ENCODE assay signal across 1 cellular context in the genomic region with DNA sequence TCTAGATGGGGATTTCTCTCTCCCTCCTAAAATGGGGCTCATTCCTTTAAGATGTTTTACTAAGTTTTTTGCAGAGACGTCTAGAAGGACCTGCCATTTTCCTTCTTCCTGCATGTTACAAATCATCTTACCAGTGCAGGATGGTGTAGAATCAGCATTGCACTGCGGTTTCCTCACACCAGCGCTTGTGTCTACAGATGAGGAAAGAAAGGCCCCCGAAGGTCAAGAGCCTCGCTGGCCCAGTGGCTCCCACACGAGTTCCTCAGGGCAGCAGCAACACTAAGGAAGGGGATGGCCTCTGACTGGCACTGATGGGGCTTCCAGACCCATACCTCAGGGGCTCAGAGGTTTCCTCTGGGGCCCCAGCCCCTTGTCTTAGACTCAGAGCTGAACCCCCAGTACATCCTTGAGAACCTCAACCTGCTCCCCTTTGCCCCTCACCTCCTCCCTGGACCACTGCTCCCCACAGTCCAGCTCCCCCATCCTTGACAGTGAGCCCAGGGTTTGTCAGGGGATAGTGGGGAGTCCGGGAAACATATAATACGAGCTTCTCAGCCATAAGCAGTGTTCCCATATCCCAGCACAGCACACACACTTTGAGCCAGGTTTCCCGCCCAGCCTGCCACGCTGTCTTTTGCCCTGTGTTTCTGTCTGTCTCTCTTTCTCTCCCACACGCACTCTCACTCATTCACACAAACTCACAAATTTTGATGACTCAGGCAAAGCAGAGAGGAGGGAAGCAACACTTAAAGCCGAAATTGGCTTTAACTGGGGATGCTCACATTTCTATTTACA.
TF ChIP-seq lines count a peak whose summit lies in the region.

No MANE protein-coding gene starts in this region.

TF ChIP-seq in K562, 482 proteins besides CTCF, POLR2A, EP300 and RAD21 (continued from another document):
- TF ChIP-seq MAFK (IDR thresholded peaks at IDR 0.05; ENCODE audit: low read length) = peak; percentile 92
- TF ChIP-seq CREB1 (IDR thresholded peaks at IDR 0.05) = no peak
- no peak for TF ChIP-seq CREB1 (CRISPR knock-in tag; IDR thresholded peaks at IDR 0.05)
- no peak for TF ChIP-seq EWSR1 (IDR thresholded peaks at IDR 0.05; ENCODE audit: borderline replicate concordance, low read depth, partially characterized antibody)
- 0 out of 2 replicates have a peak, but pooled peaks have one; percentile 20 for TF ChIP-seq GATAD2A (IDR thresholded peaks at IDR 0.05)
- TF ChIP-seq MAFG (tag; conservative IDR thresholded peaks at IDR 0.05) = peak; percentile 94
- TF ChIP-seq, protein P1, sequence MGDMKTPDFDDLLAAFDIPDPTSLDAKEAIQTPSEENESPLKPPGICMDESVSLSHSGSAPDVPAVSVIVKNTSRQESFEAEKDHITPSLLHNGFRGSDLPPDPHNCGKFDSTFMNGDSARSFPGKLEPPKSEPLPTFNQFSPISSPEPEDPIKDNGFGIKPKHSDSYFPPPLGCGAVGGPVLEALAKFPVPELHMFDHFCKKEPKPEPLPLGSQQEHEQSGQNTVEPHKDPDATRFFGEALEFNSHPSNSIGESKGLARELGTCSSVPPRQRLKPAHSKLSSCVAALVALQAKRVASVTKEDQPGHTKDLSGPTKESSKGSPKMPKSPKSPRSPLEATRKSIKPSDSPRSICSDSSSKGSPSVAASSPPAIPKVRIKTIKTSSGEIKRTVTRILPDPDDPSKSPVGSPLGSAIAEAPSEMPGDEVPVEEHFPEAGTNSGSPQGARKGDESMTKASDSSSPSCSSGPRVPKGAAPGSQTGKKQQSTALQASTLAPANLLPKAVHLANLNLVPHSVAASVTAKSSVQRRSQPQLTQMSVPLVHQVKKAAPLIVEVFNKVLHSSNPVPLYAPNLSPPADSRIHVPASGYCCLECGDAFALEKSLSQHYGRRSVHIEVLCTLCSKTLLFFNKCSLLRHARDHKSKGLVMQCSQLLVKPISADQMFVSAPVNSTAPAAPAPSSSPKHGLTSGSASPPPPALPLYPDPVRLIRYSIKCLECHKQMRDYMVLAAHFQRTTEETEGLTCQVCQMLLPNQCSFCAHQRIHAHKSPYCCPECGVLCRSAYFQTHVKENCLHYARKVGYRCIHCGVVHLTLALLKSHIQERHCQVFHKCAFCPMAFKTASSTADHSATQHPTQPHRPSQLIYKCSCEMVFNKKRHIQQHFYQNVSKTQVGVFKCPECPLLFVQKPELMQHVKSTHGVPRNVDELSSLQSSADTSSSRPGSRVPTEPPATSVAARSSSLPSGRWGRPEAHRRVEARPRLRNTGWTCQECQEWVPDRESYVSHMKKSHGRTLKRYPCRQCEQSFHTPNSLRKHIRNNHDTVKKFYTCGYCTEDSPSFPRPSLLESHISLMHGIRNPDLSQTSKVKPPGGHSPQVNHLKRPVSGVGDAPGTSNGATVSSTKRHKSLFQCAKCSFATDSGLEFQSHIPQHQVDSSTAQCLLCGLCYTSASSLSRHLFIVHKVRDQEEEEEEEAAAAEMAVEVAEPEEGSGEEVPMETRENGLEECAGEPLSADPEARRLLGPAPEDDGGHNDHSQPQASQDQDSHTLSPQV (IDR thresholded peaks at IDR 0.05) = peak; percentile 37; the same call in 1 of the 2 replicates
- peak; percentile 88 for TF ChIP-seq MAFF (IDR thresholded peaks at IDR 0.05; ENCODE audit: low read length)
- TF ChIP-seq ZNF316 (IDR thresholded peaks at IDR 0.05) = peak; percentile 99
- TF ChIP-seq ZNF140 (CRISPR knock-in tag; IDR thresholded peaks at IDR 0.05) = no peak
- 0 out of 2 replicates have a peak, but pooled peaks have one; percentile 22 for TF ChIP-seq SMARCA4 (IDR thresholded peaks at IDR 0.05)
- TF ChIP-seq ZNF143 (CRISPR knock-in tag; IDR thresholded peaks at IDR 0.05) = 0 out of 2 replicates have a peak, but pooled peaks have one; percentile 23
- TF ChIP-seq PCBP2 (IDR thresholded peaks at IDR 0.05; ENCODE audit: low read depth, low read length, poor library complexity, severe bottlenecking) = no peak
